Comparison of ENCODE assay signal across 5 cellular contexts in genomic region chr9:135196474-135196873, GRCh38.
"Had no signal": no experiment of that assay in that cellular context is flagged by ENCODE, and none has a peak within 500 bp of the region (broad histone marks: within the 10 kb centered on the region; RNA-seq: fewer than 3 reads in every experiment).

No MANE protein-coding gene starts in this region.

- H3K4me3 ChIP-seq: GM23338 had no signal

- H3K27ac Mint-ChIP-seq: GM23338, IgD-negative memory B cell had no signal

- H3K36me3 Mint-ChIP-seq: IgD-negative memory B cell had no signal

- ATAC-seq: GM23338 had no signal

- H3K4me3 Mint-ChIP-seq: GM23338, H9, IgD-negative memory B cell had no signal

- H3K4me1 Mint-ChIP-seq: IgD-negative memory B cell had no signal

- DNase-seq: H9, HCEC 1CT, KBM-7 had no signal
